Comparison of ENCODE assay signal across 17 cellular contexts in the genomic region with DNA sequence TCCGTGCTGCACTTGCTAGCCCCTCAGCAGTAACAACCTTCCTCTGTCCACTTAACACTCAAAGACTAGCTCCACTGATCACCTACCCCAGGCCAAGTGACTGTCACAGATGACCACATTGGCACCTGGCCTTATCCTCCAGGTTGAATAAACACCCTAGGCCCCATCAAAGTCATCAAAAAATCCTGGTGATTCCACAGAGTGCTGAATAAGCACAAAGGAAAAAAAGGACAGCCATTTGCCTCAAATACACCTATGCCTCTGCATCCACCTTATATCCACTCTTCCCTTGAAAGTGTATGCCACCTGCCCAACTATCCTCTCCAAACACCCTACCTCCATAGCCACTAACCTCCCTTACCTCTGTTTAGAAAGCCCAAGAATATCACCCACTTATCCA. TPM values are rescaled to one million over a fixed set of nuclear protein-coding genes. Genes with fewer than 3 reads are reported as not detected.
"Had no signal": no experiment of that assay in that cellular context is flagged by ENCODE, and none has a peak within 500 bp of the region (broad histone marks: within the 10 kb centered on the region; RNA-seq: fewer than 3 reads in every experiment).

No MANE protein-coding gene starts in this region.

- H3K27ac ChIP-seq: thoracic aorta, uterus had no signal

- H3K27me3 ChIP-seq: uterus had no signal

- H3K36me3 ChIP-seq: uterus had no signal

- DNase-seq: activated CD4-positive, alpha-beta memory T cell treated with anti-CD3 and anti-CD28 coated beads for 36 hours; activated CD4-positive, CD25-positive, alpha-beta regulatory T cell treated with anti-CD3 and anti-CD28 coated beads, Interleukin-2, amount 50 U/mL, for 72 hours; activated T-cell treated with anti-CD3 and anti-CD28 coated beads, Interleukin-2, amount 50 U/mL, for 72 hours; effector memory CD8-positive, alpha-beta T cell; erythroblast; hippocampal formation; kidney glomerular epithelial cell; occipital lobe; stimulated activated CD4-positive, alpha-beta T cell treated with anti-CD3 and anti-CD28 coated beads, Interleukin-4, amount 100 ng/mL, for 1 hour; stimulated activated CD8-positive, alpha-beta memory T cell treated with anti-CD3 and anti-CD28 coated beads, Interleukin-4, amount 100 ng/mL, for 48 hours; uterus had no signal

- H3K27ac Mint-ChIP-seq: activated CD4-positive, alpha-beta memory T cell treated with anti-CD3 and anti-CD28 coated beads for 36 hours; activated T-cell treated with anti-CD3 and anti-CD28 coated beads, Interleukin-2, amount 50 U/mL, for 72 hours; effector memory CD8-positive, alpha-beta T cell; stimulated activated naive CD8-positive, alpha-beta T cell treated with anti-CD3 and anti-CD28 coated beads, Interleukin-15, Interleukin-2, amounts not matched to agents 100 ng/mL and 50 ng/mL, for 24 hours had no signal

- H3K4me1 ChIP-seq: uterus had no signal

- ATAC-seq: activated T-cell treated with anti-CD3 and anti-CD28 coated beads, Interleukin-2, amount 50 U/mL, for 72 hours; effector memory CD8-positive, alpha-beta T cell had no signal

- H3K4me3 ChIP-seq: thoracic aorta, uterus had no signal

- H3K4me3 Mint-ChIP-seq: activated CD4-positive, alpha-beta memory T cell treated with anti-CD3 and anti-CD28 coated beads for 36 hours; activated T-cell treated with anti-CD3 and anti-CD28 coated beads, Interleukin-2, amount 50 U/mL, for 72 hours; central memory CD8-positive, alpha-beta T cell; effector memory CD8-positive, alpha-beta T cell had no signal

RNA-seq across cellular contexts. Expression of a gene that starts 37.6 kb away (rescaled TPM):
- total RNA-seq: activated CD4-positive, alpha-beta memory T cell treated with anti-CD3 and anti-CD28 coated beads for 36 hours; activated T-cell treated with anti-CD3 and anti-CD28 coated beads, Interleukin-2, amount 50 U/mL, for 72 hours; mesenteric fat pad; occipital lobe; pulmonary artery endothelial cell; T-helper 2 cell treated with Interferon-gamma antibody and Interleukin-4, amounts not matched to agents 100 ng/mL and 5 ng/mL, for 36 hours; thoracic aorta; uterus had no signal
